1 cellular context compared by ENCODE assay signal in the genomic region with DNA sequence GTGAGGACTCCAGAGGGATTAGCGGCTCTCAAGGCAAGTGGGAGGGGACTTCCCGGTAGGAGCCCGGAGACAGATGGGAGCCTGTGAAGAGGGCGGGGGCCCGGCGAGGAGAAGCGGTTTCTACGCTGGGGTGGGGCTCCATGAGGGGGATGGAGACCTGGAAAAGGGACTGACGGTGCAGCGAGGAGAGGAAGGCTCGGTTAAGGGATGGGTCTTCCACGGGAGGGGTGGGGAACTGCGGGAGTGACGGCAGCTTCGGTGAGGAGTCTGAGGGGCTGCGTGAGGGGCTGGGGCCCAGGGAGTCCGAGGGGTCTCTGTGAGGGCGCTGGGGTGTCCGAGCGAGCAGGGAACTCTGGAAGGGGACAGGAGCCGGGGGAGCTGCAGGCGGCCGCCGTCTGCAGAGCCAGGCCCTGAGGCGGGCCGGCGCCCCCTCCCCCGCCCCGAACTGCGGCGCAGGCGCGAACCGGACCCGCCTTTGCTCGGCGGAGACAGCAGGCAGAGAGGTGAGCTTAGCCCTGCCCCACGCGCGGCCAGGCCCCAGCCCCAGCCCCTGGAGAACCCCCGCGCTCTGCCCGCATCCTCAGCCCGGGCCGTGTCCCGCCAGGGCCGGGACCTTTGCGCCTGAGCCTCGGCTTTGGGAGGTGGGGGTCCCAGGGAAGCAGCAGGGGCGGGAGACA.
TF ChIP-seq lines count a peak whose summit lies in the region.

A gene with protein sequence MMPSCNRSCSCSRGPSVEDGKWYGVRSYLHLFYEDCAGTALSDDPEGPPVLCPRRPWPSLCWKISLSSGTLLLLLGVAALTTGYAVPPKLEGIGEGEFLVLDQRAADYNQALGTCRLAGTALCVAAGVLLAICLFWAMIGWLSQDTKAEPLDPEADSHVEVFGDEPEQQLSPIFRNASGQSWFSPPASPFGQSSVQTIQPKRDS (plus strand): TSS at position 472 of the 677 bp plus-strand sequence. CDS start 2,533 bp downstream, outside the sequence.

TF ChIP-seq in HepG2, 621 proteins besides CTCF, POLR2A, EP300 and RAD21 (continued from another document and continues in another):
- TF ChIP-seq BRD4 (CRISPR knock-in tag; IDR thresholded peaks at IDR 0.05) (no peak; the same call in 1 of the 2 replicates), ZBTB3 (CRISPR knock-in tag; IDR thresholded peaks at IDR 0.05; ENCODE audit: borderline replicate concordance, low read depth) (0 out of 2 replicates have a peak, but pooled peaks have one; percentile 26), RCOR2 (CRISPR knock-in tag; IDR thresholded peaks at IDR 0.05) (no peak), ZNF703 (CRISPR knock-in tag; IDR thresholded peaks at IDR 0.05; ENCODE audit: borderline replicate concordance) (no peak), FOXJ3 (CRISPR knock-in tag; IDR thresholded peaks at IDR 0.05; ENCODE audit: borderline replicate concordance) (no peak), TAF1 (CRISPR knock-in tag; IDR thresholded peaks at IDR 0.05) (peak; percentile 62), ATF3 (CRISPR knock-in tag; IDR thresholded peaks at IDR 0.05) (peak; percentile 18; the same call in 1 of the 2 replicates), JDP2 (CRISPR knock-in tag; IDR thresholded peaks at IDR 0.05; ENCODE audit: borderline replicate concordance) (no peak), ZNF234 (CRISPR knock-in tag; conservative IDR thresholded peaks at IDR 0.05) (peak; percentile 72; the same call in 1 of the 2 replicates), KDM5B (CRISPR knock-in tag; IDR thresholded peaks at IDR 0.05; ENCODE audit: borderline replicate concordance) (peak; percentile 48), HES4 (CRISPR knock-in tag; IDR thresholded peaks at IDR 0.05; ENCODE audit: borderline replicate concordance) (peak; percentile 78), ZNF772 (CRISPR knock-in tag; IDR thresholded peaks at IDR 0.05) (peak; percentile 44; the same call in 1 of the 2 replicates), HNF1A (IDR thresholded peaks at IDR 0.05; ENCODE audit: low read depth) (0 out of 2 replicates have a peak, but pooled peaks have one; percentile 24), HNF1A (CRISPR knock-in tag; IDR thresholded peaks at IDR 0.05; ENCODE audit: borderline replicate concordance) (peak; percentile 48; the same call in 1 of the 2 replicates), ZNF781 (CRISPR knock-in tag; IDR thresholded peaks at IDR 0.05; ENCODE audit: borderline replicate concordance, not compliant biosample characterization) (no peak), TEAD2 (CRISPR knock-in tag; IDR thresholded peaks at IDR 0.05) (no peak), ZNF460 (CRISPR knock-in tag; IDR thresholded peaks at IDR 0.05; ENCODE audit: borderline replicate concordance) (no peak), ZBTB43 (CRISPR knock-in tag; conservative IDR thresholded peaks at IDR 0.05) (peak; percentile 21; the same call in 1 of the 2 replicates), HNRNPH1 (optimal IDR thresholded peaks at IDR 0.05; ENCODE audit: low read depth, low read length) (no peak), HIVEP1 (CRISPR knock-in tag; IDR thresholded peaks at IDR 0.05) (no peak), MNT (IDR thresholded peaks at IDR 0.05) (no peak), SRSF9 (IDR thresholded peaks at IDR 0.05; ENCODE audit: borderline replicate concordance, insufficient read depth, low read depth, low read length, poor library complexity, severe bottlenecking) (no peak), MIER3 (CRISPR knock-in tag; IDR thresholded peaks at IDR 0.05; ENCODE audit: borderline replicate concordance) (no peak), ZNF891 (CRISPR knock-in tag; IDR thresholded peaks at IDR 0.05) (peak; percentile 86), ZBTB38 (CRISPR knock-in tag; IDR thresholded peaks at IDR 0.05) (peak; percentile 18; the same call in 1 of the 2 replicates), DMAP1 (CRISPR knock-in tag; IDR thresholded peaks at IDR 0.05) (peak; percentile 35), SALL2 (CRISPR knock-in tag; IDR thresholded peaks at IDR 0.05) (no peak), XRCC5 (optimal IDR thresholded peaks at IDR 0.05; ENCODE audit: low read length) (peak; percentile 91), MIER2 (CRISPR knock-in tag; IDR thresholded peaks at IDR 0.05) (no peak), EEA1 (CRISPR knock-in tag; IDR thresholded peaks at IDR 0.05; ENCODE audit: borderline replicate concordance) (no peak; the same call in 1 of the 2 replicates)
- TF ChIP-seq, protein P1, sequence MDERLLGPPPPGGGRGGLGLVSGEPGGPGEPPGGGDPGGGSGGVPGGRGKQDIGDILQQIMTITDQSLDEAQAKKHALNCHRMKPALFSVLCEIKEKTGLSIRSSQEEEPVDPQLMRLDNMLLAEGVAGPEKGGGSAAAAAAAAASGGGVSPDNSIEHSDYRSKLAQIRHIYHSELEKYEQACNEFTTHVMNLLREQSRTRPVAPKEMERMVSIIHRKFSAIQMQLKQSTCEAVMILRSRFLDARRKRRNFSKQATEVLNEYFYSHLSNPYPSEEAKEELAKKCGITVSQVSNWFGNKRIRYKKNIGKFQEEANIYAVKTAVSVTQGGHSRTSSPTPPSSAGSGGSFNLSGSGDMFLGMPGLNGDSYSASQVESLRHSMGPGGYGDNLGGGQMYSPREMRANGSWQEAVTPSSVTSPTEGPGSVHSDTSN (CRISPR knock-in tag; IDR thresholded peaks at IDR 0.05) = no peak
- TF ChIP-seq, protein P2, sequence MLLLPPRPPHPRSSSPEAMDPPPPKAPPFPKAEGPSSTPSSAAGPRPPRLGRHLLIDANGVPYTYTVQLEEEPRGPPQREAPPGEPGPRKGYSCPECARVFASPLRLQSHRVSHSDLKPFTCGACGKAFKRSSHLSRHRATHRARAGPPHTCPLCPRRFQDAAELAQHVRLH (CRISPR knock-in tag; IDR thresholded peaks at IDR 0.05; ENCODE audit: borderline replicate concordance, low read depth) = no peak; the same call in 1 of the 2 replicates
- TF ChIP-seq, protein P3, sequence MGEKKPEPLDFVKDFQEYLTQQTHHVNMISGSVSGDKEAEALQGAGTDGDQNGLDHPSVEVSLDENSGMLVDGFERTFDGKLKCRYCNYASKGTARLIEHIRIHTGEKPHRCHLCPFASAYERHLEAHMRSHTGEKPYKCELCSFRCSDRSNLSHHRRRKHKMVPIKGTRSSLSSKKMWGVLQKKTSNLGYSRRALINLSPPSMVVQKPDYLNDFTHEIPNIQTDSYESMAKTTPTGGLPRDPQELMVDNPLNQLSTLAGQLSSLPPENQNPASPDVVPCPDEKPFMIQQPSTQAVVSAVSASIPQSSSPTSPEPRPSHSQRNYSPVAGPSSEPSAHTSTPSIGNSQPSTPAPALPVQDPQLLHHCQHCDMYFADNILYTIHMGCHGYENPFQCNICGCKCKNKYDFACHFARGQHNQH (CRISPR knock-in tag; IDR thresholded peaks at IDR 0.05) = 0 out of 2 replicates have a peak, but pooled peaks have one; percentile 53
- TF ChIP-seq, protein P4, sequence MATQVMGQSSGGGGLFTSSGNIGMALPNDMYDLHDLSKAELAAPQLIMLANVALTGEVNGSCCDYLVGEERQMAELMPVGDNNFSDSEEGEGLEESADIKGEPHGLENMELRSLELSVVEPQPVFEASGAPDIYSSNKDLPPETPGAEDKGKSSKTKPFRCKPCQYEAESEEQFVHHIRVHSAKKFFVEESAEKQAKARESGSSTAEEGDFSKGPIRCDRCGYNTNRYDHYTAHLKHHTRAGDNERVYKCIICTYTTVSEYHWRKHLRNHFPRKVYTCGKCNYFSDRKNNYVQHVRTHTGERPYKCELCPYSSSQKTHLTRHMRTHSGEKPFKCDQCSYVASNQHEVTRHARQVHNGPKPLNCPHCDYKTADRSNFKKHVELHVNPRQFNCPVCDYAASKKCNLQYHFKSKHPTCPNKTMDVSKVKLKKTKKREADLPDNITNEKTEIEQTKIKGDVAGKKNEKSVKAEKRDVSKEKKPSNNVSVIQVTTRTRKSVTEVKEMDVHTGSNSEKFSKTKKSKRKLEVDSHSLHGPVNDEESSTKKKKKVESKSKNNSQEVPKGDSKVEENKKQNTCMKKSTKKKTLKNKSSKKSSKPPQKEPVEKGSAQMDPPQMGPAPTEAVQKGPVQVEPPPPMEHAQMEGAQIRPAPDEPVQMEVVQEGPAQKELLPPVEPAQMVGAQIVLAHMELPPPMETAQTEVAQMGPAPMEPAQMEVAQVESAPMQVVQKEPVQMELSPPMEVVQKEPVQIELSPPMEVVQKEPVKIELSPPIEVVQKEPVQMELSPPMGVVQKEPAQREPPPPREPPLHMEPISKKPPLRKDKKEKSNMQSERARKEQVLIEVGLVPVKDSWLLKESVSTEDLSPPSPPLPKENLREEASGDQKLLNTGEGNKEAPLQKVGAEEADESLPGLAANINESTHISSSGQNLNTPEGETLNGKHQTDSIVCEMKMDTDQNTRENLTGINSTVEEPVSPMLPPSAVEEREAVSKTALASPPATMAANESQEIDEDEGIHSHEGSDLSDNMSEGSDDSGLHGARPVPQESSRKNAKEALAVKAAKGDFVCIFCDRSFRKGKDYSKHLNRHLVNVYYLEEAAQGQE (IDR thresholded peaks at IDR 0.05; ENCODE audit: borderline replicate concordance in 1 of 2, low read depth in 1 of 2, low read length in 2 of 2) = peak in 1 of 2 experiments; percentile 38; a peak in 1 of 4 replicates
- TF ChIP-seq, protein P5, sequence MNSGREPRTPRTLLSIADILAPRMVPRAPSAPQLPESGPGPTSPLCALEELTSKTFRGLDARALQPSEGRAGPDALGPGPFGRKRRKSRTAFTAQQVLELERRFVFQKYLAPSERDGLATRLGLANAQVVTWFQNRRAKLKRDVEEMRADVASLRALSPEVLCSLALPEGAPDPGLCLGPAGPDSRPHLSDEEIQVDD (CRISPR knock-in tag; IDR thresholded peaks at IDR 0.05; ENCODE audit: borderline replicate concordance) = peak; percentile 23; the same call in 1 of the 2 replicates
- TF ChIP-seq, protein P6, sequence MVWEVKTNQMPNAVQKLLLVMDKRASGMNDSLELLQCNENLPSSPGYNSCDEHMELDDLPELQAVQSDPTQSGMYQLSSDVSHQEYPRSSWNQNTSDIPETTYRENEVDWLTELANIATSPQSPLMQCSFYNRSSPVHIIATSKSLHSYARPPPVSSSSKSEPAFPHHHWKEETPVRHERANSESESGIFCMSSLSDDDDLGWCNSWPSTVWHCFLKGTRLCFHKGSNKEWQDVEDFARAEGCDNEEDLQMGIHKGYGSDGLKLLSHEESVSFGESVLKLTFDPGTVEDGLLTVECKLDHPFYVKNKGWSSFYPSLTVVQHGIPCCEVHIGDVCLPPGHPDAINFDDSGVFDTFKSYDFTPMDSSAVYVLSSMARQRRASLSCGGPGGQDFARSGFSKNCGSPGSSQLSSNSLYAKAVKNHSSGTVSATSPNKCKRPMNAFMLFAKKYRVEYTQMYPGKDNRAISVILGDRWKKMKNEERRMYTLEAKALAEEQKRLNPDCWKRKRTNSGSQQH (CRISPR knock-in tag; IDR thresholded peaks at IDR 0.05; ENCODE audit: low read depth) = no peak; the same call in 1 of the 2 replicates
- TF ChIP-seq, protein P7, sequence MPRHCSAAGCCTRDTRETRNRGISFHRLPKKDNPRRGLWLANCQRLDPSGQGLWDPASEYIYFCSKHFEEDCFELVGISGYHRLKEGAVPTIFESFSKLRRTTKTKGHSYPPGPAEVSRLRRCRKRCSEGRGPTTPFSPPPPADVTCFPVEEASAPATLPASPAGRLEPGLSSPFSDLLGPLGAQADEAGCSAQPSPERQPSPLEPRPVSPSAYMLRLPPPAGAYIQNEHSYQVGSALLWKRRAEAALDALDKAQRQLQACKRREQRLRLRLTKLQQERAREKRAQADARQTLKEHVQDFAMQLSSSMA (CRISPR knock-in tag; IDR thresholded peaks at IDR 0.05) = peak; percentile 77; the same call in 1 of the 2 replicates
